In the genomic region with DNA sequence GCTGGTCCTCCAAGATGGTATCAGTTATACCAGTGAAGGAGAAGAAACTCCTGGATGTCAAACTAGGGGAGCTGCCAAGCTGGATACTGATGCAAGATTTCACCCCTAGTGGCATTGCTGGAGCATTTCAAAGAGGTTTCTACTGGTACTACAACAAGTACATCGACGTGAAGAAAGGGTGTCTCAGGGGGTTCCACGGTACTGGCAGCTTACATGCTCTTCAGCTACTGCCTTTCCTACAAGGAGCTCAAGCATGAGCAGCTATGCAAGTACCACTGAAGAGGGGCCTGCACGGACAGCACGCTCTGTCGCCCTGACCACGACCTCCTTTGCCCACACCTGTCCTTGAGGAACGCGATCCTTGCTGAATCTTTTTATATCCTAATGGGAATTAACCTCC, we compare ENCODE assay signal across 16 cellular contexts. TPM values are rescaled to one million over a fixed set of nuclear protein-coding genes. Genes with fewer than 3 reads are reported as not detected.
DNase-seq lines count a peak whose midpoint lies in the region; ATAC-seq and TF ChIP-seq lines count a peak whose summit lies in the region.
"Had no signal": no experiment of that assay in that cellular context is flagged by ENCODE, and none has a peak within 500 bp of the region (broad histone marks: within the 10 kb centered on the region; RNA-seq: fewer than 3 reads in every experiment).

No MANE protein-coding gene starts in this region.

- peak overlapping the region; percentile 32; the same call in 1 of the 2 replicates for H2AFZ ChIP-seq in GM23338

- no peaks in the 10 kb centered on the region for H3K79me2 ChIP-seq in GM23338 (replicated peaks; ENCODE audit: insufficient read depth)

- intact Hi-C loops in heart right ventricle (cut with DNase I): no loop called here
- intact Hi-C loops in lower lobe of right lung (cut with DNase I): no loop called here

- ATAC-seq in GM23338 (no peak), RWPE2 (ENCODE audit: low read depth) (no peak), heart right ventricle (no peak), lower lobe of right lung (no peak)
- no peak for ATAC-seq in effector memory CD8-positive, alpha-beta T cell (replicated peaks)

- DNase-seq in GM23338 (ENCODE audit: low spot score) (peak; percentile 9), RWPE2 (ENCODE audit: low spot score) (no peak), heart right ventricle (no peak), lower lobe of right lung (no peak)
- DNase-seq in effector memory CD8-positive, alpha-beta T cell: no peak
- DNase-seq: AML-193; CD4-positive, alpha-beta T cell; GOT3; HFFc6; KG1; NCI-H187 treated with DMSO at 0.1 percent for 48 hours; PC-9; SHP77 had no signal

- H3K27ac Mint-ChIP-seq in GM23338: no peak overlapping the region
- H3K27ac Mint-ChIP-seq in effector memory CD8-positive, alpha-beta T cell: no peak overlapping the region
- H3K27ac Mint-ChIP-seq: CD4-positive, alpha-beta T cell; HFFc6 had no signal

- H3K4me3 Mint-ChIP-seq in GM23338: no peak overlapping the region
- no peak overlapping the region for H3K4me3 Mint-ChIP-seq in effector memory CD8-positive, alpha-beta T cell
- H3K4me3 Mint-ChIP-seq: CD4-positive, alpha-beta T cell; HFFc6 had no signal

- TF ChIP-seq CTCF in GM23338 (conservative IDR thresholded peaks at IDR 0.05; ENCODE audit: low read depth in 2 of 2) (no peak), RWPE2 (IDR thresholded peaks at IDR 0.05; ENCODE audit: poor library complexity, severe bottlenecking) (no peak), heart right ventricle (IDR thresholded peaks at IDR 0.05) (no peak), lower lobe of right lung (IDR thresholded peaks at IDR 0.05) (no peak)

- H3K36me3 Mint-ChIP-seq in GM23338 (ENCODE audit: low read depth): no peaks in the 10 kb centered on the region
- no peaks in the 10 kb centered on the region for H3K36me3 Mint-ChIP-seq in effector memory CD8-positive, alpha-beta T cell (ENCODE audit: insufficient read depth)

- H3K27me3 ChIP-seq in BLaER1: no peaks in the 10 kb centered on the region
- no peaks in the 10 kb centered on the region for H3K27me3 ChIP-seq in GM23338 (ENCODE audit: insufficient read depth)
- H3K27me3 ChIP-seq in RWPE2 (ENCODE audit: insufficient read depth, poor library complexity, severe bottlenecking): no peaks in the 10 kb centered on the region
- no peaks in the 10 kb centered on the region for H3K27me3 ChIP-seq in heart right ventricle
- H3K27me3 ChIP-seq in lower lobe of right lung (ENCODE audit: low read depth): no peaks in the 10 kb centered on the region
- H3K27me3 ChIP-seq: MG63 had no signal

- H4K20me1 ChIP-seq in BLaER1 (no peaks in the 10 kb centered on the region), GM23338 (replicated peaks; ENCODE audit: insufficient read depth) (no peaks in the 10 kb centered on the region)

- H3K9me3 ChIP-seq in BLaER1 (peaks cover 5% of the 10 kb centered on the region; the same call in 1 of the 2 replicates), RWPE2 (ENCODE audit: severe bottlenecking) (no peaks in the 10 kb centered on the region), mesodermal cell (ENCODE audit: control insufficient read depth, low read length) (no peaks in the 10 kb centered on the region), heart right ventricle (peaks cover 0 to 6% (median 0%) of the 10 kb centered on the region in 11 donors), lower lobe of right lung (no peaks in the 10 kb centered on the region)
- H3K9me3 ChIP-seq: MG63 had no signal

- no peak overlapping the region for H3K4me3 ChIP-seq in BLaER1
- no peak overlapping the region for H3K4me3 ChIP-seq in GM23338
- no peak overlapping the region for H3K4me3 ChIP-seq in RWPE2 (ENCODE audit: severe bottlenecking)
- no peak overlapping the region for H3K4me3 ChIP-seq in mesodermal cell (ENCODE audit: extremely low read depth, insufficient read depth, low read length, poor library complexity, severe bottlenecking)
- H3K4me3 ChIP-seq in heart right ventricle: no peak overlapping the region
- H3K4me3 ChIP-seq in lower lobe of right lung: no peak overlapping the region
- H3K4me3 ChIP-seq: MG63, PC-9 had no signal

- H3K9me3 Mint-ChIP-seq in GM23338: no peaks in the 10 kb centered on the region
- no peaks in the 10 kb centered on the region for H3K9me3 Mint-ChIP-seq in effector memory CD8-positive, alpha-beta T cell
- H3K9me3 Mint-ChIP-seq: CD4-positive, alpha-beta T cell; HFFc6 had no signal

- H3K4me2 ChIP-seq in BLaER1 (peak overlapping the region; percentile 81), GM23338 (no peak overlapping the region)
- H3K4me2 ChIP-seq: PC-9 had no signal

- H3K36me3 ChIP-seq in BLaER1: no peaks in the 10 kb centered on the region
- no peaks in the 10 kb centered on the region for H3K36me3 ChIP-seq in GM23338 (ENCODE audit: insufficient read depth)
- no peaks in the 10 kb centered on the region for H3K36me3 ChIP-seq in RWPE2 (ENCODE audit: low read depth)
- no peaks in the 10 kb centered on the region for H3K36me3 ChIP-seq in mesodermal cell (ENCODE audit: control insufficient read depth, insufficient read depth, low read length)
- H3K36me3 ChIP-seq in heart right ventricle: no peaks in the 10 kb centered on the region
- H3K36me3 ChIP-seq in lower lobe of right lung: no peaks in the 10 kb centered on the region
- H3K36me3 ChIP-seq: MG63 had no signal

- H3K27ac ChIP-seq in BLaER1 (no peak overlapping the region), GM23338 (ENCODE audit: low read depth) (no peak overlapping the region), RWPE2 (ENCODE audit: poor library complexity, severe bottlenecking) (peak overlapping the region; percentile 100), mesodermal cell (ENCODE audit: low read depth, low read length, severe bottlenecking) (peak overlapping the region; percentile 2), heart right ventricle (no peak overlapping the region), lower lobe of right lung (no peak overlapping the region)
- H3K27ac ChIP-seq: PC-9 had no signal

- H3K4me1 ChIP-seq in BLaER1 (peaks cover 62% of the 10 kb centered on the region), GM23338 (ENCODE audit: insufficient read depth) (no peaks in the 10 kb centered on the region; the same call in 1 of the 2 replicates), RWPE2 (ENCODE audit: insufficient read depth, poor library complexity, severe bottlenecking) (peaks cover 50% of the 10 kb centered on the region), mesodermal cell (ENCODE audit: control insufficient read depth, insufficient read depth, low read length, poor library complexity, severe bottlenecking) (peaks cover 9% of the 10 kb centered on the region), heart right ventricle (peaks cover 0 to 13% (median 3%) of the 10 kb centered on the region in 9 donors), lower lobe of right lung (no peaks in the 10 kb centered on the region)

- peaks cover 2% of the 10 kb centered on the region for H3K27me3 Mint-ChIP-seq in GM23338 (ENCODE audit: insufficient read depth, low read depth, poor library complexity)
- peaks cover 7 to 19% of the 10 kb centered on the region in 2 donors for H3K27me3 Mint-ChIP-seq in effector memory CD8-positive, alpha-beta T cell

- no peaks in the 10 kb centered on the region for H3F3A ChIP-seq in GM23338 (replicated peaks; ENCODE audit: low read depth)

- peaks cover 12% of the 10 kb centered on the region for H3K4me1 Mint-ChIP-seq in GM23338
- peaks cover 0 to 9% of the 10 kb centered on the region in 2 donors for H3K4me1 Mint-ChIP-seq in effector memory CD8-positive, alpha-beta T cell (ENCODE audit: low read depth in 2 of 2)

- H3K9ac ChIP-seq in BLaER1: no peak overlapping the region

- WGBS in mesodermal cell (ENCODE audit: insufficient coverage in 2 of 2), 2 experiments: 96 to 97% methylated on average over 6 to 7 of the region's 9 CpGs
- WGBS in heart right ventricle, 2 donors: 92 to 94% methylated on average over 9 of the region's 9 CpGs

- H3K9me2 ChIP-seq in GM23338 (ENCODE audit: insufficient read depth): peaks cover 7% of the 10 kb centered on the region; the same call in 1 of the 2 replicates

TF ChIP-seq in GM23338, 12 proteins besides CTCF, POLR2A, EP300 and RAD21 (continues in another document):
- TF ChIP-seq ZNF331 (CRISPR knock-in tag; IDR thresholded peaks at IDR 0.05; ENCODE audit: low read depth) (no peak), EZH2phosphoT487 (IDR thresholded peaks at IDR 0.05; ENCODE audit: unreplicated experiment) (no peak), POLR2AphosphoS5 (IDR thresholded peaks at IDR 0.05; ENCODE audit: low read depth) (no peak)
- TF ChIP-seq, protein P1, sequence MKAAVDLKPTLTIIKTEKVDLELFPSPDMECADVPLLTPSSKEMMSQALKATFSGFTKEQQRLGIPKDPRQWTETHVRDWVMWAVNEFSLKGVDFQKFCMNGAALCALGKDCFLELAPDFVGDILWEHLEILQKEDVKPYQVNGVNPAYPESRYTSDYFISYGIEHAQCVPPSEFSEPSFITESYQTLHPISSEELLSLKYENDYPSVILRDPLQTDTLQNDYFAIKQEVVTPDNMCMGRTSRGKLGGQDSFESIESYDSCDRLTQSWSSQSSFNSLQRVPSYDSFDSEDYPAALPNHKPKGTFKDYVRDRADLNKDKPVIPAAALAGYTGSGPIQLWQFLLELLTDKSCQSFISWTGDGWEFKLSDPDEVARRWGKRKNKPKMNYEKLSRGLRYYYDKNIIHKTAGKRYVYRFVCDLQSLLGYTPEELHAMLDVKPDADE (IDR thresholded peaks at IDR 0.05): no peak

RNA-seq across cellular contexts. Expression of a gene that starts 19.5 kb away (rescaled TPM):
- total RNA-seq in GM23338 (2014; rRNA removed; shearing (Covaris generic)): 0.08 TPM in 1 of 2 replicates, not detected in the other
- polyA plus RNA-seq in GM23338 (2016; fragmentation: Nextera tagmentation; extraction: Ambion mirVana) (not detected in 2 replicates), heart right ventricle (not detected)
- not detected for polyA plus RNA-seq in mesodermal cell (2013, experiment 1 of 2)
- polyA plus RNA-seq in mesodermal cell (2013, experiment 2 of 2): not detected
- total RNA-seq in heart right ventricle (not detected), lower lobe of right lung (not detected)
- total RNA-seq: HFFc6, PC-9 had no signal

RNA-seq across cellular contexts. Expression of a gene that starts 25.7 kb away (rescaled TPM):
- not detected in 2 replicates for total RNA-seq in GM23338 (2014; rRNA removed; shearing (Covaris generic))
- polyA plus RNA-seq in GM23338 (2016; fragmentation: Nextera tagmentation; extraction: Ambion mirVana) (0.14 TPM in 1 of 2 replicates, not detected in the other), heart right ventricle (not detected)
- not detected for polyA plus RNA-seq in mesodermal cell (2013, experiment 1 of 2)
- not detected for polyA plus RNA-seq in mesodermal cell (2013, experiment 2 of 2)
- total RNA-seq in heart right ventricle (not detected), lower lobe of right lung (not detected)
- total RNA-seq: CD4-positive, alpha-beta T cell; HFFc6; PC-9 had no signal

Comparison
In these comparisons a context has a peak if more than half of its experiments do, and no peak if none do; other contexts are left out.
1. H3K27ac ChIP-seq: peak in RWPE2 (single experiment) and mesodermal cell (single experiment); none in BLaER1 (single experiment), GM23338 (single experiment), heart right ventricle (0 of 10) and lower lobe of right lung (single experiment).